17 cellular contexts compared by ENCODE assay signal in the genomic region with DNA sequence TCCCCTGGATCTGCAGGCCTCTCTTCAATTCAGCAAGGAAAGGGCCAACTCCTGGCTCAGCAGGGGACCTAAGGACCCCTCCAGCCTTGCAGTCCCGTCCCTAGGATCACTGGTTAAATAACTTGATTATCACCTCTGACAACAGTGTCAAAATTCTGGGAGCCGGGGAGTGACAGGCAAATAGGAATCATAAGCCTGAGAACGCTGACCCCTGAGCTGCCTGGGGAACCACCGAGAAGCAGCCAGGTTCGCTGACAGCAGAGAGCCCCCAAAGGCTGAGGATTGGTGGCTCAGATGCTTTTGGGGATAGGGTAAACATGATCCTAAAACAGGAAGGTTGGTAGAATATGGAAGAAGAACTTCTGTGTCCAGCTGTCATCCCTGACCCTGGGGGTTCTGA. TPM values are rescaled to one million over a fixed set of nuclear protein-coding genes. Genes with fewer than 3 reads are reported as not detected.
DNase-seq lines count a peak whose midpoint lies in the region; ATAC-seq and TF ChIP-seq lines count a peak whose summit lies in the region.
"Had no signal": no experiment of that assay in that cellular context is flagged by ENCODE, and none has a peak within 500 bp of the region (broad histone marks: within the 10 kb centered on the region; RNA-seq: fewer than 3 reads in every experiment).

No MANE protein-coding gene starts in this region.

- no peak overlapping the region for H3K4me3 Mint-ChIP-seq in brain
- H3K4me3 Mint-ChIP-seq: CD8-positive, alpha-beta T cell had no signal

- H3K4me1 Mint-ChIP-seq in brain, result peaks cover 84% of the 10 kb centered on the region

- H3K9ac ChIP-seq in GM23248, result no peak overlapping the region

- peaks cover 10% of the 10 kb centered on the region for H3K27me3 Mint-ChIP-seq in brain

- no peaks in the 10 kb centered on the region for H3K79me2 ChIP-seq in osteoblast (ENCODE audit: insufficient read depth, low read length)
- no peaks in the 10 kb centered on the region for H3K79me2 ChIP-seq in GM23248 (ENCODE audit: insufficient read depth)

- no peaks in the 10 kb centered on the region for H3K9me3 ChIP-seq in osteoblast (ENCODE audit: low read depth, low read length)
- no peaks in the 10 kb centered on the region for H3K9me3 ChIP-seq in suprapubic skin
- H3K9me3 ChIP-seq in GM23248 (ENCODE audit: low read depth), result no peaks in the 10 kb centered on the region
- H3K9me3 ChIP-seq: BE2C had no signal

- peaks cover 0 to 2% (median 0%) of the 10 kb centered on the region in 5 experiments for H3K9me3 Mint-ChIP-seq in brain
- H3K9me3 Mint-ChIP-seq: CD8-positive, alpha-beta T cell had no signal

- H3K9me2 ChIP-seq in GM23248 (ENCODE audit: insufficient read depth), result no peaks in the 10 kb centered on the region

- H3K4me1 ChIP-seq in osteoblast (ENCODE audit: insufficient read depth, low read length) (no peaks in the 10 kb centered on the region), suprapubic skin (peaks cover 44% of the 10 kb centered on the region), GM23248 (ENCODE audit: insufficient read depth) (no peaks in the 10 kb centered on the region)

- TF ChIP-seq POLR2A in suprapubic skin (IDR thresholded peaks at IDR 0.05), result no peak

- no peak overlapping the region for H3K27ac ChIP-seq in osteoblast (ENCODE audit: low read depth, low read length)
- no peak overlapping the region for H3K27ac ChIP-seq in suprapubic skin
- H3K27ac ChIP-seq in GM23248, result no peak overlapping the region

- no peak for TF ChIP-seq EP300 in suprapubic skin (IDR thresholded peaks at IDR 0.05)

- no peaks in the 10 kb centered on the region for H3K36me3 ChIP-seq in H7 (replicated peaks; ENCODE audit: control insufficient read depth, insufficient read depth, low read length)
- no peaks in the 10 kb centered on the region for H3K36me3 ChIP-seq in osteoblast (ENCODE audit: insufficient read depth, low read length)
- no peaks in the 10 kb centered on the region for H3K36me3 ChIP-seq in suprapubic skin
- H3K36me3 ChIP-seq in GM23248 (ENCODE audit: low read depth), result no peaks in the 10 kb centered on the region
- H3K36me3 ChIP-seq: BE2C had no signal

- H3K36me3 Mint-ChIP-seq in brain, result no peaks in the 10 kb centered on the region
- H3K36me3 Mint-ChIP-seq: CD8-positive, alpha-beta T cell had no signal

- 90% methylated on average over 5 of the region's 5 CpGs for WGBS in suprapubic skin
- WGBS in GM23248 (ENCODE audit: low coverage in 1 of 2, low lambda C conversion rate in 2 of 2, missing lambda C conversion rate in 2 of 2), 2 experiments, result 93 to 99% methylated on average over 5 of the region's 5 CpGs

- no peaks in the 10 kb centered on the region for H3K27me3 ChIP-seq in H7 (ENCODE audit: control insufficient read depth, insufficient read depth, low read length)
- no peaks in the 10 kb centered on the region for H3K27me3 ChIP-seq in osteoblast (ENCODE audit: insufficient read depth, low read length)
- H3K27me3 ChIP-seq in suprapubic skin, result no peaks in the 10 kb centered on the region
- H3K27me3 ChIP-seq in GM23248 (replicated peaks; ENCODE audit: insufficient read depth), result no peaks in the 10 kb centered on the region
- H3K27me3 ChIP-seq: BE2C had no signal

- no peaks in the 10 kb centered on the region for H4K20me1 ChIP-seq in osteoblast (ENCODE audit: insufficient read depth, low read length)
- H4K20me1 ChIP-seq in GM23248 (ENCODE audit: insufficient read depth), result no peaks in the 10 kb centered on the region

- H3K27ac Mint-ChIP-seq in brain, result peak overlapping the region in 3 of 5 experiments; percentile 8 to 56 (median 42)
- H3K27ac Mint-ChIP-seq: CD8-positive, alpha-beta T cell had no signal

- ATAC-seq in GM21786 (IDR thresholded peaks at IDR 0.05; ENCODE audit: unreplicated experiment) (no peak), HG02973 (IDR thresholded peaks at IDR 0.05; ENCODE audit: unreplicated experiment) (no peak)
- ATAC-seq: CD8-positive, alpha-beta T cell; HCT116; Right ventricle myocardium inferior had no signal

- peak; percentile 21 for DNase-seq in H7
- DNase-seq in osteoblast (ENCODE audit: insufficient read length, low spot score, missing footprints), result peak; percentile 50
- DNase-seq in suprapubic skin (ENCODE audit: low spot score in 2 of 2), result peak; percentile 48 to 58
- no peak for DNase-seq in GM23248
- no peak for DNase-seq in AG20443 (ENCODE audit: low spot score)
- DNase-seq: CD8-positive, alpha-beta T cell; KBM-7; NCI-H1048; NCI-H1436 treated with DMSO at 0.1 percent for 48 hours; NCI-H524 had no signal

- H3F3A ChIP-seq in GM23248 (ENCODE audit: insufficient read depth), result no peaks in the 10 kb centered on the region

- no peak overlapping the region for H3K4me2 ChIP-seq in osteoblast (ENCODE audit: insufficient read depth, low read length)
- H3K4me2 ChIP-seq in GM23248 (ENCODE audit: unreplicated experiment), result no peak overlapping the region

- TF ChIP-seq CTCF in brain (conservative IDR thresholded peaks at IDR 0.05), result no peak
- TF ChIP-seq CTCF in osteoblast (IDR thresholded peaks at IDR 0.05; ENCODE audit: extremely low read depth, low read depth, low read length), result no peak
- no peak for TF ChIP-seq CTCF in suprapubic skin (IDR thresholded peaks at IDR 0.05)

- in situ Hi-C loops in GM23248 (cut with MboI), result no loop called here

- H2AFZ ChIP-seq in osteoblast (ENCODE audit: low read length) (no peak overlapping the region), GM23248 (no peak overlapping the region)

- H3K4me3 ChIP-seq in H7 (ENCODE audit: insufficient read depth, low read depth, low read length) (no peak overlapping the region), osteoblast (ENCODE audit: insufficient read depth, low read length) (no peak overlapping the region), suprapubic skin (no peak overlapping the region), GM23248 (no peak overlapping the region)

RNA-seq across cellular contexts. Expression of a gene that starts 17.5 kb away (rescaled TPM):
- total RNA-seq in H7 (2014; rRNA removed; shearing (Covaris generic)), result 3.1 and 3.8 TPM in 2 replicates
- polyA plus RNA-seq in brain (ENCODE audit: insufficient read depth, low read depth, low replicate concordance), result 23.1 TPM
- total RNA-seq in osteoblast, result 45.7 and 48.9 TPM in 2 replicates
- 100 to 1,000 TPM in 2 of 4 donors, 10 to 100 TPM in 2; 64.1 to 145 (median 99.5) TPM for total RNA-seq in suprapubic skin
- 99.3 and 104 TPM in 2 replicates for total RNA-seq in GM23248 (2014; rRNA removed; shearing (Covaris generic))
- 78.6 and 81.6 TPM in 2 replicates for polyA plus RNA-seq in GM23248 (2016; fragmentation: Nextera tagmentation; extraction: Ambion mirVana)
- total RNA-seq: CD8-positive, alpha-beta T cell had no signal

RNA-seq across cellular contexts. Expression of a gene that starts 48.8 kb away (rescaled TPM):
- total RNA-seq in H7 (2014; rRNA removed; shearing (Covaris generic)), result not detected in 2 replicates
- polyA plus RNA-seq in brain (ENCODE audit: insufficient read depth, low read depth, low replicate concordance), result not detected
- total RNA-seq in osteoblast, result not detected in 2 replicates
- total RNA-seq in suprapubic skin, result not detected
- total RNA-seq in GM23248 (2014; rRNA removed; shearing (Covaris generic)), result not detected in 2 replicates
- not detected in 2 replicates for polyA plus RNA-seq in GM23248 (2016; fragmentation: Nextera tagmentation; extraction: Ambion mirVana)
- total RNA-seq: M059J, Right ventricle myocardium inferior had no signal

Comparison
In these comparisons a context has a peak if more than half of its experiments do, and no peak if none do; other contexts are left out.
1. DNase-seq: peak in H7 (single experiment), osteoblast (single experiment) and suprapubic skin (2 of 2); none in GM23248 (single experiment) and AG20443 (single experiment).